In the genomic region with DNA sequence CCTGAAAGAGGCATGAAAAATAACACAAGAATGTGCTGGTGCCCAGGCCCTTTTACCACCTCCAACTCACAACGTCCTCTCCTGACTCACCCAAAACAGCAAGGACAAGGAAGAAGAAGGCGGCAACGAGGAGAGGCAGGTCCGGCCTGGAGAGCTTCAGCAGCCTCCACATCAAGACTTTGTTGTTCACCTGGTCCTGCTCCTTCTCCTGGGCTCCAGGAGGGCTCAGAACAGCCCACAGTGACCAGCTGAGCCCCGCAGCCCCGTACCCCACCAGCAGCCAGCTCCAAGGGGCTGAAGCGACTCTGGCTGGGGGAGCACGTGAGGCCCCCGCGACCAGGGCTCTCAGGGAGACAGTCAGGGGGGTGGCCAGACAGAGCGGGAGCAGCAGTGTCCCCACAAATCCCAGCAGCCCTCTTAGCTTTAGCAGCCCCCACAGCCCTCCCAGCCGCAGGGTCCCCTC, we compare ENCODE assay signal across 8 cellular contexts. TPM values are rescaled to one million over a fixed set of nuclear protein-coding genes. Genes with fewer than 3 reads are reported as not detected.
A peak's percentile ranks its signal among the peaks of the same experiment; 100 is the strongest.
DNase-seq lines count a peak whose midpoint lies in the region; ATAC-seq and TF ChIP-seq lines count a peak whose summit lies in the region.

No MANE protein-coding gene starts in this region.

- peak overlapping the region; percentile 22; the same call in 1 of the 2 replicates for H2AFZ ChIP-seq in OCI-LY7 (ENCODE audit: low read length)

- H4K20me1 ChIP-seq in OCI-LY7 (ENCODE audit: insufficient read depth, low read length) = no peaks in the 10 kb centered on the region; the same call in 1 of the 2 replicates

- H3K4me1 ChIP-seq in OCI-LY7 (ENCODE audit: insufficient read depth, low read length, poor library complexity, severe bottlenecking) = peaks cover 51% of the 10 kb centered on the region
- no peaks in the 10 kb centered on the region for H3K4me1 ChIP-seq in endocrine pancreas (ENCODE audit: control insufficient read depth, insufficient read depth, low read length)

- H3K4me3 ChIP-seq in GM12864 (ENCODE audit: low read depth, low read length) (peak overlapping the region; percentile 72), OCI-LY7 (ENCODE audit: low read depth, low read length, poor library complexity, severe bottlenecking) (peak overlapping the region; percentile 97), endocrine pancreas (ENCODE audit: control insufficient read depth, insufficient read depth, low read length) (no peak overlapping the region)

- no peak for DNase-seq in GM12864 (ENCODE audit: low read depth)
- DNase-seq in OCI-LY7 (ENCODE audit: low spot score) = no peak
- DNase-seq in omental fat pad (ENCODE audit: low spot score) = no peak
- DNase-seq in NCI-H82 treated with DMSO at 0.1 percent for 48 hours (lab: John Stamatoyannopoulos, UW; ENCODE audit: unreplicated experiment) = no peak
- no peak for DNase-seq in stimulated activated CD4-positive, alpha-beta T cell treated with anti-CD3 and anti-CD28 coated beads, Interleukin-4, amount 100 ng/mL, for 1 hour
- no peak for DNase-seq in NCI-H2107 treated with DMSO at 0.1 percent for 48 hours (lab: John Stamatoyannopoulos, UW; ENCODE audit: unreplicated experiment)

- no peaks in the 10 kb centered on the region for H3K9me2 ChIP-seq in OCI-LY7 (ENCODE audit: insufficient read depth, low read length)

- H3K9me3 ChIP-seq in OCI-LY7 (ENCODE audit: low read length) (no peaks in the 10 kb centered on the region), endocrine pancreas (ENCODE audit: control insufficient read depth, low read length) (no peaks in the 10 kb centered on the region)

- ATAC-seq in omental fat pad (ENCODE audit: low FRiP score) = peak; percentile 33
- ATAC-seq in HG02588 (IDR thresholded peaks at IDR 0.05; ENCODE audit: unreplicated experiment) = no peak

- CTCF ChIA-PET in OCI-LY7 (lab: Charles Lee; ENCODE audit: unreplicated experiment) = interaction anchor here (0.6 to 3.2 kb wide), 7 partner anchors 10 to 147 kb away, joined by 3 to 35 read pairs (median 5); no protein-coding TSS in a partner anchor

- H3K27me3 ChIP-seq in endocrine pancreas (ENCODE audit: control insufficient read depth, insufficient read depth, low read length) = no peaks in the 10 kb centered on the region

- H3K36me3 ChIP-seq in OCI-LY7 (ENCODE audit: insufficient read depth, low read length) = peaks cover 84% of the 10 kb centered on the region
- H3K36me3 ChIP-seq in endocrine pancreas (ENCODE audit: control insufficient read depth, insufficient read depth, low read length) = no peaks in the 10 kb centered on the region

- peak overlapping the region; percentile 8 for H3K9ac ChIP-seq in endocrine pancreas (ENCODE audit: control insufficient read depth, insufficient read depth, low read length)

- POLR2A ChIA-PET in OCI-LY7 (lab: Charles Lee) = interaction anchor here (0.5 to 3.1 kb wide), 18 partner anchors 12 to 475 kb away, joined by 3 to 31 read pairs (median 6); partner anchors contain the start of genes BRD2, HLA-DOB, PSMB9 and TAP1

- no TSS peak for BruUV-seq in OCI-LY7 (replicated peaks; lab: Mats Ljungman, UMichigan)

- H3K79me2 ChIP-seq in OCI-LY7 (ENCODE audit: insufficient read depth, low read depth, low read length) = peaks cover 37% of the 10 kb centered on the region

- TF ChIP-seq CTCF in GM12864 (IDR thresholded peaks at IDR 0.05; ENCODE audit: low read depth, low read length, missing control alignments) (no peak), OCI-LY7 (conservative IDR thresholded peaks at IDR 0.05; ENCODE audit: low read length) (no peak), omental fat pad (IDR thresholded peaks at IDR 0.05) (no peak)

- peak overlapping the region; percentile 99 for H3K4me2 ChIP-seq in OCI-LY7 (ENCODE audit: low read length)

- H3K27ac ChIP-seq in OCI-LY7 (ENCODE audit: low read depth, low read length, poor library complexity, severe bottlenecking) = peak overlapping the region; percentile 67

- intact Hi-C loops in OCI-LY7 (cut with micrococcal nuclease; ENCODE audit: unreplicated experiment) = loop anchor here (1.0 to 2.0 kb wide), 4 partner anchors 17 to 111 kb away; partner anchors contain the start of gene PSMB9

RNA-seq across cellular contexts. Expression of gene TAP2, which starts 0.9 kb away (rescaled TPM):
- 90.9 and 96.4 TPM in 2 replicates for total RNA-seq in OCI-LY7 (2014; rRNA removed; shearing (Covaris generic))
- total RNA-seq in OCI-LY7 (2022) (108 and 132 TPM in 2 replicates), omental fat pad (10 to 100 TPM; 10.1 to 54.5 (median 20.0) TPM)

RNA-seq across cellular contexts. Expression of gene PSMB8, which starts 6.2 kb away (rescaled TPM):
- total RNA-seq in OCI-LY7 (2014; rRNA removed; shearing (Covaris generic)) = 142 and 164 TPM in 2 replicates
- total RNA-seq in OCI-LY7 (2022) (194 and 216 TPM in 2 replicates), omental fat pad (10 to 100 TPM; 38.5 to 71.2 (median 42.3) TPM)

RNA-seq across cellular contexts. Expression of gene TAP1, which starts 15.8 kb away (rescaled TPM):
- total RNA-seq in OCI-LY7 (2014; rRNA removed; shearing (Covaris generic)) = 62.1 and 85.9 TPM in 2 replicates
- total RNA-seq in OCI-LY7 (2022) = 66.3 and 75.0 TPM in 2 replicates
- total RNA-seq in omental fat pad = 100 to 1,000 TPM in 1 of 4 donors, 10 to 100 TPM in 3; 30.5 to 128 (median 55.6) TPM

RNA-seq across cellular contexts. Expression of gene PSMB9, which starts 16.3 kb away (rescaled TPM):
- total RNA-seq in OCI-LY7 (2014; rRNA removed; shearing (Covaris generic)) = 149 and 158 TPM in 2 replicates
- 193 and 207 TPM in 2 replicates for total RNA-seq in OCI-LY7 (2022)
- 10 to 100 TPM; 22.2 to 84.2 (median 23.8) TPM for total RNA-seq in omental fat pad

RNA-seq across cellular contexts. Expression of gene HLA-DOB, which starts 20.9 kb away (rescaled TPM):
- 46.5 and 48.1 TPM in 2 replicates for total RNA-seq in OCI-LY7 (2014; rRNA removed; shearing (Covaris generic))
- total RNA-seq in OCI-LY7 (2022) (57.1 and 69.3 TPM in 2 replicates), omental fat pad (1 to 10 TPM in 2 of 4 donors, under 1 TPM in 1, not detected in 1; 0.56 to 2.8 (median 1.6) TPM)
